14 cellular contexts compared by ENCODE assay signal in genomic region chr12:62715086-62715786, GRCh38.
DNase-seq lines count a peak whose midpoint lies in the region; ATAC-seq, FAIRE-seq and TF ChIP-seq lines count a peak whose summit lies in the region.
"Had no signal": no experiment of that assay in that cellular context is flagged by ENCODE, and none has a peak within 500 bp of the region (broad histone marks: within the 10 kb centered on the region; RNA-seq: fewer than 3 reads in every experiment).

No MANE protein-coding gene starts in this region.

- peaks cover 79% of the 10 kb centered on the region for H3K4me1 Mint-ChIP-seq in neural progenitor cell
- H3K4me1 Mint-ChIP-seq: stimulated activated effector memory CD8-positive, alpha-beta T cell treated with anti-CD3 and anti-CD28 coated beads, Interleukin-12 subunit alpha, Interleukin-12 subunit beta, amount 100 ng/mL, for 72 hours had no signal

- DNase-seq in NCI-H82 (lab: John Stamatoyannopoulos, UW) (peak; percentile 43), NCI-H82 treated with DMSO at 0.1 percent for 48 hours (lab: John Stamatoyannopoulos, UW; ENCODE audit: unreplicated experiment) (no peak), heart left ventricle (peak in 1 of 5 donors; percentile 57), neural progenitor cell (ENCODE audit: low spot score) (peak; percentile 61), uterus (peak; percentile 35 to 55), RCC 7860 (ENCODE audit: low spot score) (no peak), GOT3 (lab: John Stamatoyannopoulos, UW) (no peak), NCI-H146 (lab: John Stamatoyannopoulos, UW) (no peak)
- DNase-seq: activated CD8-positive, alpha-beta memory T cell treated with anti-CD3 and anti-CD28 coated beads for 24 hours; GDM1; stimulated activated CD4-positive, alpha-beta T cell treated with anti-CD3 and anti-CD28 coated beads, Interleukin-4, amount 100 ng/mL, for 4 hours had no signal

- H3K4me3 ChIP-seq in heart left ventricle: no peak overlapping the region
- H3K4me3 ChIP-seq in neural progenitor cell: no peak overlapping the region
- no peak overlapping the region for H3K4me3 ChIP-seq in uterus

- H3K9me3 ChIP-seq in heart left ventricle (no peaks in the 10 kb centered on the region), neural progenitor cell (ENCODE audit: low read depth) (no peaks in the 10 kb centered on the region), uterus (no peaks in the 10 kb centered on the region)

- H3K27ac Mint-ChIP-seq in neural progenitor cell: peak overlapping the region; percentile 94
- H3K27ac Mint-ChIP-seq: stimulated activated effector memory CD8-positive, alpha-beta T cell treated with anti-CD3 and anti-CD28 coated beads, Interleukin-12 subunit alpha, Interleukin-12 subunit beta, amount 100 ng/mL, for 72 hours had no signal

- TF ChIP-seq CTCF in heart left ventricle (IDR thresholded peaks at IDR 0.05) (no peak), neural progenitor cell (IDR thresholded peaks at IDR 0.05) (no peak), uterus (IDR thresholded peaks at IDR 0.05) (no peak)

- H3K4me3 Mint-ChIP-seq in neural progenitor cell: no peak overlapping the region
- H3K4me3 Mint-ChIP-seq: stimulated activated effector memory CD8-positive, alpha-beta T cell treated with anti-CD3 and anti-CD28 coated beads, Interleukin-12 subunit alpha, Interleukin-12 subunit beta, amount 100 ng/mL, for 72 hours had no signal

- H3K36me3 ChIP-seq in heart left ventricle (no peaks in the 10 kb centered on the region), neural progenitor cell (no peaks in the 10 kb centered on the region), uterus (no peaks in the 10 kb centered on the region)

- peak in 3 of 4 donors; percentile 36 to 45 (median 42) for ATAC-seq in heart left ventricle
- ATAC-seq: stimulated activated effector memory CD8-positive, alpha-beta T cell treated with anti-CD3 and anti-CD28 coated beads, Interleukin-12 subunit alpha, Interleukin-12 subunit beta, amount 100 ng/mL, for 72 hours had no signal

- no peaks in the 10 kb centered on the region for H4K20me1 ChIP-seq in neural progenitor cell (ENCODE audit: low read depth)

- H3F3A ChIP-seq in neural progenitor cell (ENCODE audit: low read depth): peaks cover 75% of the 10 kb centered on the region

- peak overlapping the region in 10 of 12 donors; percentile 5 to 77 (median 45) for H3K27ac ChIP-seq in heart left ventricle
- peak overlapping the region; percentile 82 for H3K27ac ChIP-seq in neural progenitor cell
- H3K27ac ChIP-seq in uterus: peak overlapping the region; percentile 44 to 66

- H3K27me3 Mint-ChIP-seq in neural progenitor cell (ENCODE audit: insufficient read depth, low read depth): no peaks in the 10 kb centered on the region

- H3K79me2 ChIP-seq in neural progenitor cell (ENCODE audit: low read depth): no peaks in the 10 kb centered on the region

- no peak overlapping the region for H3K9ac ChIP-seq in neural progenitor cell

- peak overlapping the region; percentile 29 for H3K4me2 ChIP-seq in neural progenitor cell

- 60 to 77% (median 69%) methylated on average over 10 of the region's 10 CpGs for WGBS in heart left ventricle, 4 donors

- intact Hi-C loops in heart left ventricle (cut with DNase I) (no loop called here), uterus (cut with DNase I; ENCODE audit: low total_unique reads) (no loop called here)

- no peaks in the 10 kb centered on the region for H3K9me3 Mint-ChIP-seq in neural progenitor cell
- H3K9me3 Mint-ChIP-seq: stimulated activated effector memory CD8-positive, alpha-beta T cell treated with anti-CD3 and anti-CD28 coated beads, Interleukin-12 subunit alpha, Interleukin-12 subunit beta, amount 100 ng/mL, for 72 hours had no signal

- FAIRE-seq in RCC 7860 (lab: Jason Lieb, UNC): no peak
- FAIRE-seq: GM19239, HTR-8/SVneo had no signal

- no peaks in the 10 kb centered on the region for H3K27me3 ChIP-seq in heart left ventricle
- H3K27me3 ChIP-seq in neural progenitor cell: no peaks in the 10 kb centered on the region
- no peaks in the 10 kb centered on the region for H3K27me3 ChIP-seq in uterus

- H3K36me3 Mint-ChIP-seq in neural progenitor cell: peaks cover 8% of the 10 kb centered on the region
- H3K36me3 Mint-ChIP-seq: stimulated activated effector memory CD8-positive, alpha-beta T cell treated with anti-CD3 and anti-CD28 coated beads, Interleukin-12 subunit alpha, Interleukin-12 subunit beta, amount 100 ng/mL, for 72 hours had no signal

- H3K4me1 ChIP-seq in heart left ventricle (peaks cover 0 to 41% (median 10%) of the 10 kb centered on the region in 12 donors), neural progenitor cell (peaks cover 79% of the 10 kb centered on the region), uterus (peaks cover 0 to 10% of the 10 kb centered on the region in 2 donors)

- H2AFZ ChIP-seq in neural progenitor cell (replicated peaks): no peak overlapping the region

- TF ChIP-seq POLR2A in heart left ventricle (IDR thresholded peaks at IDR 0.05) (no peak), uterus (IDR thresholded peaks at IDR 0.05) (no peak)

Comparison
In these comparisons a context has a peak if more than half of its experiments do, and no peak if none do; other contexts are left out.
1. DNase-seq: peak in NCI-H82 (single experiment), neural progenitor cell (single experiment) and uterus (2 of 2); none in NCI-H82 treated with DMSO at 0.1 percent for 48 hours (single experiment), RCC 7860 (single experiment), GOT3 (single experiment) and NCI-H146 (single experiment).
2. Peak in every context shown above with its lines, with median percentiles within 50 percentile points of each other: H3K27ac ChIP-seq.